8 cellular contexts compared by ENCODE assay signal in the genomic region with DNA sequence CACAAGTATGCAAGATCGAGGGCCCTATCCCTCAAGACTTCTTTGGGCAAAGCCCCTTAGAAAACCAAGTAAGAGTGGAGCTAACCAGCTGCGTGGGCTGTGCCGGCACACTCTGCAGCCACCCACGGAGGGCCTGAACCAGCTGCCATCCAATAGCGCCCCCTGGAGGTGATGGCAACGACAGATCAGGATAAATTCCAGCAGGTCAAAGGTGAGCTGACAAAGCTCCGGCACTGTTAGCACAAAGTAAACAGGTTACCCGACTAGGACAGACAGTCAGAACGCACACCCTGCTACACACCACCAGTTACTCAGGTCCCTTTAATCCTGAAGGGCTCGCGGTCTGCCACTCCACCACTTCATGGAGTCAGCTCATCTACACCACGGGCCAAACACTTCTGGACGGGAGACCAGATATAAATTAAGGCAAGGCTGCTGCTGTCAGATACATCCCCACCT. TPM values are rescaled to one million over a fixed set of nuclear protein-coding genes. Genes with fewer than 3 reads are reported as not detected.
DNase-seq lines count a peak whose midpoint lies in the region; ATAC-seq, FAIRE-seq and TF ChIP-seq lines count a peak whose summit lies in the region.

No MANE protein-coding gene starts in this region.

- H2BK15ac ChIP-seq in H1 (ENCODE audit: low read length) = no peak overlapping the region

- TF ChIP-seq EP300 in H1 (IDR thresholded peaks at IDR 0.05; ENCODE audit: borderline replicate concordance in 1 of 2, low read depth in 2 of 2, low read length in 2 of 2) = no peak

- no peak overlapping the region for H3K4ac ChIP-seq in H1 (replicated peaks; ENCODE audit: insufficient read length, low read depth, low read length)

- no peak overlapping the region for H3K14ac ChIP-seq in H1 (ENCODE audit: insufficient read length)

- peak; percentile 90 to 97 (median 94) for TF ChIP-seq CTCF in H1 (IDR thresholded peaks at IDR 0.05; ENCODE audit: control extremely low read depth in 1 of 3, insufficient read depth in 1 of 3, low read depth in 1 of 3, low read length in 3 of 3)

- H3K27ac ChIP-seq in H1 (ENCODE audit: low read depth, low read length) = no peak overlapping the region

- ATAC-seq in stimulated activated effector memory CD8-positive, alpha-beta T cell treated with anti-CD3 and anti-CD28 coated beads, Interleukin-12 subunit alpha, Interleukin-12 subunit beta, amount 100 ng/mL, for 72 hours = peak; percentile 29

- H3K9me3 Mint-ChIP-seq in stimulated activated effector memory CD8-positive, alpha-beta T cell treated with anti-CD3 and anti-CD28 coated beads, Interleukin-12 subunit alpha, Interleukin-12 subunit beta, amount 100 ng/mL, for 72 hours = no peaks in the 10 kb centered on the region

- peaks cover 54% of the 10 kb centered on the region for H3K36me3 Mint-ChIP-seq in stimulated activated effector memory CD8-positive, alpha-beta T cell treated with anti-CD3 and anti-CD28 coated beads, Interleukin-12 subunit alpha, Interleukin-12 subunit beta, amount 100 ng/mL, for 72 hours

- peak; percentile 90 to 93 for TF ChIP-seq RAD21 in H1 (IDR thresholded peaks at IDR 0.05 in 1 of 2, conservative IDR thresholded peaks at IDR 0.05 in 1 of 2; ENCODE audit: low read depth in 2 of 2, low read length in 2 of 2)

- H3K56ac ChIP-seq in H1 (replicated peaks; ENCODE audit: insufficient read length, low read depth, low read length) = no peak overlapping the region

- H3K4me3 Mint-ChIP-seq in stimulated activated effector memory CD8-positive, alpha-beta T cell treated with anti-CD3 and anti-CD28 coated beads, Interleukin-12 subunit alpha, Interleukin-12 subunit beta, amount 100 ng/mL, for 72 hours = no peak overlapping the region

- no peak overlapping the region for H4K8ac ChIP-seq in H1 (ENCODE audit: extremely low read depth, insufficient read depth, low read length)

- H4K5ac ChIP-seq in H1 (ENCODE audit: insufficient read length, low read depth, low read length) = no peak overlapping the region

- H3K9me3 ChIP-seq in H1 (ENCODE audit: insufficient read depth in 2 of 2, low read depth in 1 of 2, low read length in 1 of 2) = no peaks in the 10 kb centered on the region

- no peak overlapping the region for H3K18ac ChIP-seq in H1 (ENCODE audit: extremely low read depth, low read length)

- no peak overlapping the region for H2AFZ ChIP-seq in H1 (ENCODE audit: low read length)

- H3K4me1 Mint-ChIP-seq in stimulated activated effector memory CD8-positive, alpha-beta T cell treated with anti-CD3 and anti-CD28 coated beads, Interleukin-12 subunit alpha, Interleukin-12 subunit beta, amount 100 ng/mL, for 72 hours = peaks cover 71% of the 10 kb centered on the region

- H2BK120ac ChIP-seq in H1 (replicated peaks; ENCODE audit: low read depth, low read length) = no peak overlapping the region

- H4K20me1 ChIP-seq in H1 (replicated peaks in 1 of 2; ENCODE audit: control insufficient read depth in 1 of 2, insufficient read depth in 2 of 2, low read length in 2 of 2) = peaks cover 3 to 15% of the 10 kb centered on the region in 2 experiments

- no peak overlapping the region for H3K9ac ChIP-seq in H1 (replicated peaks in 1 of 4; ENCODE audit: extremely low read depth in 1 of 4, low read depth in 3 of 4, low read length in 3 of 4)

- peaks cover 27 to 39% (median 34%) of the 10 kb centered on the region in 4 experiments for H3K36me3 ChIP-seq in H1 (ENCODE audit: control insufficient read depth in 2 of 4, insufficient read depth in 4 of 4, low read length in 3 of 4)

- H3K23me2 ChIP-seq in H1 (ENCODE audit: low read depth, low read length) = no peaks in the 10 kb centered on the region; the same call in 1 of the 2 replicates

- H2BK5ac ChIP-seq in H1 (ENCODE audit: low read depth, low read length) = no peak overlapping the region

- peaks cover 14% of the 10 kb centered on the region for H3K79me1 ChIP-seq in H1 (ENCODE audit: low read depth, low read length)

- no peaks in the 10 kb centered on the region for H3K27me3 ChIP-seq in H1 (replicated peaks in 1 of 4; ENCODE audit: control insufficient read depth in 3 of 4, extremely low read depth in 1 of 4, insufficient read depth in 3 of 4, low read length in 3 of 4)

- H4K91ac ChIP-seq in H1 (replicated peaks; ENCODE audit: insufficient read length, low read length) = no peak overlapping the region

- no peak overlapping the region for H2BK12ac ChIP-seq in H1 (ENCODE audit: low read depth, low read length)

- H2AK5ac ChIP-seq in H1 (ENCODE audit: low read depth, low read length) = no peak overlapping the region

- peaks cover 0 to 70% of the 10 kb centered on the region in 2 experiments for H3K79me2 ChIP-seq in H1 (ENCODE audit: control insufficient read depth in 1 of 2, insufficient read depth in 2 of 2, low read length in 2 of 2)

- POLR2A ChIA-PET in H1 (lab: Charles Lee; ENCODE audit: partially characterized antibody) = interaction anchor here (0.9 to 2.2 kb wide), 6 partner anchors 10 to 373 kb away, joined by 3 to 5 read pairs (median 4); a partner anchor contains a TSS

- 56% methylated on average over 13 of the region's 13 CpGs; no CpG with 5 or more reads in 1 of the 2 experiments for WGBS in H1 (ENCODE audit: extremely low coverage in 1 of 2, insufficient coverage in 1 of 2, insufficient read length in 1 of 2, insufficient replicate concordance in 2 of 2, low coverage in 1 of 2, low lambda C conversion rate in 2 of 2, missing lambda C conversion rate in 1 of 2), 2 experiments

- TF ChIP-seq POLR2A in H1 (IDR thresholded peaks at IDR 0.05; ENCODE audit: control extremely low read depth in 1 of 2, low read depth in 2 of 2, low read length in 2 of 2) = no peak

- no peak overlapping the region for H2BK20ac ChIP-seq in H1 (ENCODE audit: low read length)

- H3K4me1 ChIP-seq in H1 (replicated peaks in 1 of 4; ENCODE audit: control insufficient read depth in 3 of 4, insufficient read depth in 4 of 4, low read length in 3 of 4) = no peaks in the 10 kb centered on the region; a peak in 1 of 7 replicates

- H3K4me2 ChIP-seq in H1 (ENCODE audit: insufficient read depth in 1 of 2, low read depth in 2 of 2, low read length in 2 of 2) = no peak overlapping the region

- H3K27ac Mint-ChIP-seq in stimulated activated effector memory CD8-positive, alpha-beta T cell treated with anti-CD3 and anti-CD28 coated beads, Interleukin-12 subunit alpha, Interleukin-12 subunit beta, amount 100 ng/mL, for 72 hours = peak overlapping the region; percentile 65

- no peak overlapping the region for H3K23ac ChIP-seq in H1 (ENCODE audit: insufficient read length)

- H3K4me3 ChIP-seq in H1 (ENCODE audit: extremely low read depth in 1 of 4, insufficient read depth in 2 of 4, low read depth in 3 of 4, low read length in 4 of 4) = no peak overlapping the region

- CTCF ChIA-PET in H1 (lab: Charles Lee; ENCODE audit: partially characterized antibody) = interaction anchor here (0.6 to 10.6 kb wide), 39 partner anchors 9 to 488 kb away, joined by 3 to 187 read pairs (median 4); a partner anchor contains a TSS

- peak; percentile 36 for DNase-seq in NCI-H146 (lab: John Stamatoyannopoulos, UW)
- DNase-seq in NCI-H146 treated with DMSO at 0.1 percent for 48 hours (lab: John Stamatoyannopoulos, UW; ENCODE audit: unreplicated experiment) = no peak
- DNase-seq in NCI-H128 (lab: John Stamatoyannopoulos, UW; ENCODE audit: unreplicated experiment) = peak; percentile 10
- DNase-seq in activated CD4-positive, alpha-beta T cell treated with anti-CD3 and anti-CD28 coated beads, Interleukin-2, amount 50 U/mL, for 48 hours = peak; percentile 79 to 85
- peak; percentile 46 to 92 for DNase-seq in H1 (ENCODE audit: low read depth in 1 of 2, low spot score in 2 of 2)
- DNase-seq in myocyte (ENCODE audit: low read depth) = peak; percentile 61
- DNase-seq in stimulated activated effector memory CD8-positive, alpha-beta T cell treated with anti-CD3 and anti-CD28 coated beads, Interleukin-12 subunit alpha, Interleukin-12 subunit beta, amount 100 ng/mL, for 72 hours (ENCODE audit: low spot score in 2 of 2) = peak; percentile 64 to 87
- DNase-seq in cerebellum (ENCODE audit: low spot score) = no peak

- no peak for FAIRE-seq in H1 (lab: Jason Lieb, UNC)

RNA-seq across cellular contexts. Expression of a gene that starts 4.9 kb away (rescaled TPM):
- 24.5 and 25.0 TPM in 2 replicates for total RNA-seq in H1 (2021; fragmentation: NEBNext Ultra II Directional; extraction: Animal tissue kit (Norgen Biotek cat#: 25700))
- polyA plus RNA-seq in H1 (2011; rRNA removed) = 19.3 and 21.0 TPM in 2 replicates
- 21.2 TPM for polyA plus RNA-seq in H1 (2011; cell fraction: cytosol; rRNA removed)
- polyA plus RNA-seq in H1 (2011; cell fraction: nucleus; rRNA removed) = 21.5 TPM
- polyA plus RNA-seq in H1 (2012, experiment 1 of 2) = 13.9 to 18.1 TPM (median 15.7 TPM) in 4 replicates
- 6.7 TPM for polyA plus RNA-seq in H1 (2012, experiment 2 of 2)
- polyA plus RNA-seq in H1 (2013, experiment 1 of 2) = 12.7 TPM
- 12.1 TPM for polyA plus RNA-seq in H1 (2013, experiment 2 of 2)
- polyA minus RNA-seq in H1 (2011; rRNA and poly(A)+ RNA removed) = 42.2 and 43.8 TPM in 2 replicates
- polyA minus RNA-seq in H1 (2011; cell fraction: cytosol; rRNA and poly(A)+ RNA removed) = 21.4 TPM
- polyA minus RNA-seq in H1 (2011; cell fraction: nucleus; rRNA and poly(A)+ RNA removed) = 30.3 TPM
- 3.9 and 4.0 TPM in 2 replicates for total RNA-seq in myocyte
- polyA plus RNA-seq in myocyte (2012) = 2.1 TPM
- total RNA-seq in cerebellum = 9.4 TPM

RNA-seq across cellular contexts. Expression of a gene that starts 14.9 kb away (rescaled TPM):
- 9.7 and 11.7 TPM in 2 replicates for total RNA-seq in H1 (2021; fragmentation: NEBNext Ultra II Directional; extraction: Animal tissue kit (Norgen Biotek cat#: 25700))
- 36.0 and 45.3 TPM in 2 replicates for polyA plus RNA-seq in H1 (2011; rRNA removed)
- 28.1 TPM for polyA plus RNA-seq in H1 (2011; cell fraction: cytosol; rRNA removed)
- 16.1 TPM for polyA plus RNA-seq in H1 (2011; cell fraction: nucleus; rRNA removed)
- polyA plus RNA-seq in H1 (2012, experiment 1 of 2) = 15.3 to 22.7 TPM (median 21.1 TPM) in 4 replicates
- polyA plus RNA-seq in H1 (2012, experiment 2 of 2) = 23.8 TPM
- polyA plus RNA-seq in H1 (2013, experiment 1 of 2) = 13.4 TPM
- polyA plus RNA-seq in H1 (2013, experiment 2 of 2) = 17.0 TPM
- 7.7 and 10.6 TPM in 2 replicates for polyA minus RNA-seq in H1 (2011; rRNA and poly(A)+ RNA removed)
- polyA minus RNA-seq in H1 (2011; cell fraction: cytosol; rRNA and poly(A)+ RNA removed) = 6.9 TPM
- 4.3 TPM for polyA minus RNA-seq in H1 (2011; cell fraction: nucleus; rRNA and poly(A)+ RNA removed)
- not detected in 2 replicates for total RNA-seq in myocyte
- polyA plus RNA-seq in myocyte (2012) = not detected
- not detected for total RNA-seq in cerebellum

RNA-seq across cellular contexts. Expression of a gene that starts 44.1 kb away (rescaled TPM):
- total RNA-seq in H1 (2021; fragmentation: NEBNext Ultra II Directional; extraction: Animal tissue kit (Norgen Biotek cat#: 25700)) = 0.30 and 0.46 TPM in 2 replicates
- 0.79 and 0.93 TPM in 2 replicates for polyA plus RNA-seq in H1 (2011; rRNA removed)
- polyA plus RNA-seq in H1 (2011; cell fraction: cytosol; rRNA removed) = 0.97 TPM
- polyA plus RNA-seq in H1 (2011; cell fraction: nucleus; rRNA removed) = 4.8 TPM
- 0.52 to 1.3 TPM (median 0.96 TPM) in 4 replicates for polyA plus RNA-seq in H1 (2012, experiment 1 of 2)
- polyA plus RNA-seq in H1 (2012, experiment 2 of 2) = 0.16 TPM
- 0.24 TPM for polyA plus RNA-seq in H1 (2013, experiment 1 of 2)
- polyA plus RNA-seq in H1 (2013, experiment 2 of 2) = 0.18 TPM
- 1.5 and 1.9 TPM in 2 replicates for polyA minus RNA-seq in H1 (2011; rRNA and poly(A)+ RNA removed)
- 0.59 TPM for polyA minus RNA-seq in H1 (2011; cell fraction: cytosol; rRNA and poly(A)+ RNA removed)
- 2.3 TPM for polyA minus RNA-seq in H1 (2011; cell fraction: nucleus; rRNA and poly(A)+ RNA removed)
- 0.10 and 0.13 TPM in 2 replicates for total RNA-seq in myocyte
- 0.20 TPM for polyA plus RNA-seq in myocyte (2012)
- 1.1 TPM for total RNA-seq in cerebellum

RNA-seq across cellular contexts. Expression of a gene that starts 48.5 kb away (rescaled TPM):
- total RNA-seq in H1 (2021; fragmentation: NEBNext Ultra II Directional; extraction: Animal tissue kit (Norgen Biotek cat#: 25700)) = 0.52 and 0.54 TPM in 2 replicates
- 0.60 and 0.77 TPM in 2 replicates for polyA plus RNA-seq in H1 (2011; rRNA removed)
- polyA plus RNA-seq in H1 (2011; cell fraction: cytosol; rRNA removed) = 0.21 TPM
- polyA plus RNA-seq in H1 (2011; cell fraction: nucleus; rRNA removed) = 2.2 TPM
- 0.11 to 0.41 TPM (median 0.24 TPM) in 4 replicates for polyA plus RNA-seq in H1 (2012, experiment 1 of 2)
- polyA plus RNA-seq in H1 (2012, experiment 2 of 2) = 0.04 TPM
- 0.14 TPM for polyA plus RNA-seq in H1 (2013, experiment 1 of 2)
- polyA plus RNA-seq in H1 (2013, experiment 2 of 2) = 0.33 TPM
- 1.3 TPM in 1 of 2 replicates, not detected in the other for polyA minus RNA-seq in H1 (2011; rRNA and poly(A)+ RNA removed)
- not detected for polyA minus RNA-seq in H1 (2011; cell fraction: cytosol; rRNA and poly(A)+ RNA removed)
- polyA minus RNA-seq in H1 (2011; cell fraction: nucleus; rRNA and poly(A)+ RNA removed) = 2.4 TPM
- total RNA-seq in myocyte (not detected in 2 replicates), cerebellum (0.36 TPM)
- polyA plus RNA-seq in myocyte (2012) = 0.06 TPM

Comparison
In these comparisons a context has a peak if more than half of its experiments do, and no peak if none do; other contexts are left out.
1. DNase-seq: peak in NCI-H146 (single experiment), NCI-H128 (single experiment), activated CD4-positive, alpha-beta T cell treated with anti-CD3 and anti-CD28 coated beads, Interleukin-2, amount 50 U/mL, for 48 hours (2 of 2), H1 (2 of 2), myocyte (single experiment) and stimulated activated effector memory CD8-positive, alpha-beta T cell treated with anti-CD3 and anti-CD28 coated beads, Interleukin-12 subunit alpha, Interleukin-12 subunit beta, amount 100 ng/mL, for 72 hours (2 of 2); none in NCI-H146 treated with DMSO at 0.1 percent for 48 hours (single experiment) and cerebellum (single experiment).
2. RNA of a gene that starts 14.9 kb away (total RNA-seq): 9.7 to 11.7 TPM in H1; not detected in myocyte and not detected in cerebellum (single experiment); every median in the first group is over 10 times any median in the second.